9 cellular contexts compared by ENCODE assay signal in the genomic region with DNA sequence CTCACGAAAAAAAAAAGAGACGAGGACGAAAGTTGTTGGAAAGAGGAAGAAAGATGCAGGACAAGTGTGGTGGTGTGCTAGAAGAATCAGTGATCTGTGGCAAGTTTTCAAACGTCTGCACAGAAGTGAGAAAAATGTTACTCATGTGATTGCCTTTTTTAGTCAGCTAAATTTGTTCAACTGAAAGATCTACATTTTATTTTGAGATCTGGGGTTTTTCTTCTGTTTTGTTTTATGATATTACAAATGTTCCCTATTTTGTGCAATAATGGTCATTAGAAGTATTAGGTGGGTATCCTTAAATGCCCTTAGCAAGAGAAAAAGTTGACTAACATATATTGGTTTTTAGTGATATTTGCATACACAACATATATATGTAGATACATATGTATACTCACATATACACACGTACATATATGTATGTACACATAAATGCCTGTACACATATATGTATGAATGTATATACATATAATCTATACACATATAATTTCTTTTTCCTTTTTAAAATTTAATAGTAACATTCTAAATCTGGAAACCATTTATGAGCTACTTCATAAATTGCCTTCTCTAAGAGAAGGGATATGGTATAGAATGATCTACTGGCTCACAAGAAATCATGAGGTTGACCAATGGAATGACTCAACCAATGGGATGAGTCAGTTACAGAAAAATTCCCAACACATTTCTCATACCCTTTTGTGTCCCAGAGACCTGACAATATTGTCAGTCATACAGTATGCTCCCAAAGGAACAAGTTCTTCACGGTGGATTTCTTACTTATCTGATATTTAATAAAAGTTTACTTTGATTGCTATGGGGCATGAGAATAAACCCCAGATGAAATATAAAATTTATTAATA. TPM values are rescaled to one million over a fixed set of nuclear protein-coding genes. Genes with fewer than 3 reads are reported as not detected.
DNase-seq lines count a peak whose midpoint lies in the region; ATAC-seq, FAIRE-seq and TF ChIP-seq lines count a peak whose summit lies in the region.
"Had no signal": no experiment of that assay in that cellular context is flagged by ENCODE, and none has a peak within 500 bp of the region (broad histone marks: within the 10 kb centered on the region; RNA-seq: fewer than 3 reads in every experiment).

No MANE protein-coding gene starts in this region.

- H3K9me3 ChIP-seq in BLaER1, result peaks cover 27% of the 10 kb centered on the region
- H3K9me3 ChIP-seq in endothelial cell of umbilical vein (replicated peaks; ENCODE audit: control insufficient read depth, insufficient read depth, low read length), result no peaks in the 10 kb centered on the region

- H3K27ac Mint-ChIP-seq in natural killer cell treated with Interleukin-12 subunit alpha and Interleukin-12 subunit beta and Interleukin-15 and Interleukin-18, amount 100 ng/mL, for 72 hours, result no peak overlapping the region

- no TSS peak for BruUV-seq in endothelial cell of umbilical vein (replicated peaks; lab: Mats Ljungman, UMichigan)

- H3K4me3 Mint-ChIP-seq in natural killer cell treated with Interleukin-12 subunit alpha and Interleukin-12 subunit beta and Interleukin-15 and Interleukin-18, amount 100 ng/mL, for 72 hours, result no peak overlapping the region

- H3K4me1 ChIP-seq in BLaER1 (peaks cover 61% of the 10 kb centered on the region), endothelial cell of umbilical vein (ENCODE audit: control insufficient read depth, extremely low read depth, insufficient read depth, low read length) (no peaks in the 10 kb centered on the region)

- H3K4me3 ChIP-seq in BLaER1, result no peak overlapping the region
- H3K4me3 ChIP-seq in endothelial cell of umbilical vein (replicated peaks in 1 of 3; ENCODE audit: insufficient read depth in 1 of 3, low read depth in 1 of 3, low read length in 3 of 3), result no peak overlapping the region

- H3K9me1 ChIP-seq in endothelial cell of umbilical vein (replicated peaks; ENCODE audit: control insufficient read depth, extremely low read depth, insufficient read depth, low read length), result no peaks in the 10 kb centered on the region

- dilution Hi-C loops in endothelial cell of umbilical vein (cut with MboI; ENCODE audit: extremely low pct_ligation_motif_present, low sequenced_read_pairs), result no loop called here

- H3K79me2 ChIP-seq in endothelial cell of umbilical vein (ENCODE audit: control insufficient read depth, insufficient read depth, low read length), result no peaks in the 10 kb centered on the region

- DNase-seq in endothelial cell of umbilical vein (ENCODE audit: low read depth, low spot score) (no peak), sciatic nerve (ENCODE audit: low spot score) (no peak)
- no peak for DNase-seq in activated effector memory CD4-positive, alpha-beta T cell treated with anti-CD3 and anti-CD28 coated beads, Interleukin-2, amount 50 U/mL, for 16 hours
- DNase-seq in natural killer cell treated with Interleukin-12 subunit alpha and Interleukin-12 subunit beta and Interleukin-15 and Interleukin-18, amount 100 ng/mL, for 72 hours (ENCODE audit: low spot score), result no peak
- no peak for DNase-seq in stimulated activated CD4-positive, alpha-beta T cell treated with anti-CD3 and anti-CD28 coated beads, Interleukin-12 subunit alpha, Interleukin-12 subunit beta, amount 100 ng/mL, for 4 hours

- H3K9me3 Mint-ChIP-seq in natural killer cell treated with Interleukin-12 subunit alpha and Interleukin-12 subunit beta and Interleukin-15 and Interleukin-18, amount 100 ng/mL, for 72 hours, result no peaks in the 10 kb centered on the region

- FAIRE-seq in endothelial cell of umbilical vein (lab: Jason Lieb, UNC), result no peak
- FAIRE-seq: G401.6 had no signal

- H3K27me3 ChIP-seq in BLaER1 (no peaks in the 10 kb centered on the region), endothelial cell of umbilical vein (ENCODE audit: control insufficient read depth in 2 of 2, insufficient read depth in 2 of 2, low read length in 2 of 2) (no peaks in the 10 kb centered on the region)

- no peak overlapping the region for H3K9ac ChIP-seq in BLaER1
- H3K9ac ChIP-seq in endothelial cell of umbilical vein (replicated peaks; ENCODE audit: extremely low read depth, insufficient read depth, low read length), result no peak overlapping the region

- no peaks in the 10 kb centered on the region for H3K27me3 Mint-ChIP-seq in natural killer cell treated with Interleukin-12 subunit alpha and Interleukin-12 subunit beta and Interleukin-15 and Interleukin-18, amount 100 ng/mL, for 72 hours

- CTCF ChIA-PET in endothelial cell of umbilical vein (lab: Charles Lee), result no interaction called here

- H3K36me3 Mint-ChIP-seq in natural killer cell treated with Interleukin-12 subunit alpha and Interleukin-12 subunit beta and Interleukin-15 and Interleukin-18, amount 100 ng/mL, for 72 hours, result no peaks in the 10 kb centered on the region

- no peak overlapping the region for H2AFZ ChIP-seq in endothelial cell of umbilical vein (ENCODE audit: low read depth, low read length)

- ATAC-seq in GM21526 (IDR thresholded peaks at IDR 0.05; ENCODE audit: low FRiP score, unreplicated experiment) (peak; percentile 77), HG03521 (IDR thresholded peaks at IDR 0.05; ENCODE audit: unreplicated experiment) (peak; percentile 68), sciatic nerve (no peak)
- no peak for ATAC-seq in natural killer cell treated with Interleukin-12 subunit alpha and Interleukin-12 subunit beta and Interleukin-15 and Interleukin-18, amount 100 ng/mL, for 72 hours

- H3K4me1 Mint-ChIP-seq in natural killer cell treated with Interleukin-12 subunit alpha and Interleukin-12 subunit beta and Interleukin-15 and Interleukin-18, amount 100 ng/mL, for 72 hours (ENCODE audit: low read depth in 2 of 2), result no peaks in the 10 kb centered on the region

- intact Hi-C loops in endothelial cell of umbilical vein (cut with micrococcal nuclease), result no loop called here
- intact Hi-C loops in sciatic nerve (cut with DNase I), result no loop called here

- H4K20me1 ChIP-seq in BLaER1, result no peaks in the 10 kb centered on the region
- no peaks in the 10 kb centered on the region for H4K20me1 ChIP-seq in endothelial cell of umbilical vein (replicated peaks; ENCODE audit: control insufficient read depth, extremely low read depth, insufficient read depth, low read length)

- no peak for TF ChIP-seq CTCF in endothelial cell of umbilical vein (IDR thresholded peaks at IDR 0.05; ENCODE audit: extremely low read depth in 1 of 2, insufficient read depth in 1 of 2, low read depth in 1 of 2, low read length in 2 of 2)

- H3K4me2 ChIP-seq in BLaER1, result peak overlapping the region; percentile 57
- H3K4me2 ChIP-seq in endothelial cell of umbilical vein (ENCODE audit: insufficient read depth, low read length), result no peak overlapping the region

- H3K36me3 ChIP-seq in BLaER1 (no peaks in the 10 kb centered on the region), endothelial cell of umbilical vein (ENCODE audit: control insufficient read depth in 2 of 2, extremely low read depth in 1 of 2, insufficient read depth in 2 of 2, low read length in 2 of 2) (no peaks in the 10 kb centered on the region)

- TF ChIP-seq POLR2A in endothelial cell of umbilical vein (IDR thresholded peaks at IDR 0.05; ENCODE audit: low read depth, low read length), result no peak

- H3K27ac ChIP-seq in BLaER1, result peak overlapping the region; percentile 81
- no peak overlapping the region for H3K27ac ChIP-seq in endothelial cell of umbilical vein (ENCODE audit: insufficient read depth, low read depth, low read length)

- POLR2A ChIA-PET in endothelial cell of umbilical vein (lab: Charles Lee), result no interaction called here

TF ChIP-seq in endothelial cell of umbilical vein, 7 proteins besides CTCF, POLR2A, EP300 and RAD21:
- TF ChIP-seq, protein P1, sequence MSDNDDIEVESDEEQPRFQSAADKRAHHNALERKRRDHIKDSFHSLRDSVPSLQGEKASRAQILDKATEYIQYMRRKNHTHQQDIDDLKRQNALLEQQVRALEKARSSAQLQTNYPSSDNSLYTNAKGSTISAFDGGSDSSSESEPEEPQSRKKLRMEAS (IDR thresholded peaks at IDR 0.05; ENCODE audit: insufficient read depth, insufficient read length), result no peak
- peak; percentile 57 for TF ChIP-seq FOS (IDR thresholded peaks at IDR 0.05; ENCODE audit: borderline replicate concordance, insufficient read depth, low read length)

RNA-seq across cellular contexts. Expression of gene SLC39A12, which starts 38.4 kb away (rescaled TPM):
- total RNA-seq in endothelial cell of umbilical vein (not detected in 2 replicates), sciatic nerve (not detected)
- polyA plus RNA-seq in endothelial cell of umbilical vein, result not detected in 2 replicates
- polyA plus RNA-seq in endothelial cell of umbilical vein (2011; cell fraction: cytosol; rRNA removed), result not detected in 2 replicates
- not detected in 2 replicates for polyA plus RNA-seq in endothelial cell of umbilical vein (2011; cell fraction: nucleus; rRNA removed)
- polyA plus RNA-seq in endothelial cell of umbilical vein (2012), result not detected in 2 replicates
- polyA minus RNA-seq in endothelial cell of umbilical vein, result not detected in 2 replicates
- polyA minus RNA-seq in endothelial cell of umbilical vein (2011; cell fraction: cytosol; rRNA and poly(A)+ RNA removed), result not detected
- not detected in 2 replicates for polyA minus RNA-seq in endothelial cell of umbilical vein (2011; cell fraction: nucleus; rRNA and poly(A)+ RNA removed)
- total RNA-seq in natural killer cell treated with Interleukin-12 subunit alpha and Interleukin-12 subunit beta and Interleukin-15 and Interleukin-18, amount 100 ng/mL, for 72 hours, result not detected

Comparison
In these comparisons a context has a peak if more than half of its experiments do, and no peak if none do; other contexts are left out.
1. ATAC-seq: peak in GM21526 (single experiment) and HG03521 (single experiment); none in natural killer cell treated with Interleukin-12 subunit alpha and Interleukin-12 subunit beta and Interleukin-15 and Interleukin-18, amount 100 ng/mL, for 72 hours (0 of 2) and sciatic nerve (single experiment).